Comparison of ENCODE assay signal across 33 cellular contexts in genomic region chr10:70660722-70661121, GRCh38. TPM values are rescaled to one million over a fixed set of nuclear protein-coding genes. Genes with fewer than 3 reads are reported as not detected.
DNase-seq lines count a peak whose midpoint lies in the region; ATAC-seq and TF ChIP-seq lines count a peak whose summit lies in the region.
"Had no signal": no experiment of that assay in that cellular context is flagged by ENCODE, and none has a peak within 500 bp of the region (broad histone marks: within the 10 kb centered on the region; RNA-seq: fewer than 3 reads in every experiment).

No MANE protein-coding gene starts in this region.

- no peak for ATAC-seq in GM18909 (IDR thresholded peaks at IDR 0.05; ENCODE audit: poor library complexity, unreplicated experiment)
- ATAC-seq: activated CD8-positive, alpha-beta T cell treated with anti-CD3 and anti-CD28 coated beads, Interleukin-2, amount 10 ng/mL, durations not matched to agents 7 days and 5 days; left ventricle myocardium superior; stimulated activated effector memory CD8-positive, alpha-beta T cell treated with anti-CD3 and anti-CD28 coated beads, Interleukin-12 subunit alpha, Interleukin-12 subunit beta, amount 100 ng/mL, for 72 hours had no signal

- H3K27ac Mint-ChIP-seq in nephron progenitor cell: no peak overlapping the region
- H3K27ac Mint-ChIP-seq: activated CD8-positive, alpha-beta T cell treated with anti-CD3 and anti-CD28 coated beads, Interleukin-2, amount 10 ng/mL, durations not matched to agents 7 days and 5 days; activated naive CD8-positive, alpha-beta T cell treated with anti-CD3 and anti-CD28 coated beads for 36 hours; CD4-positive, CD25-positive, alpha-beta regulatory T cell; naive B cell; stimulated activated effector memory CD8-positive, alpha-beta T cell treated with anti-CD3 and anti-CD28 coated beads, Interleukin-12 subunit alpha, Interleukin-12 subunit beta, amount 100 ng/mL, for 72 hours had no signal

- H3K9me3 Mint-ChIP-seq in nephron progenitor cell: peaks cover 28% of the 10 kb centered on the region
- H3K9me3 Mint-ChIP-seq: activated naive CD8-positive, alpha-beta T cell treated with anti-CD3 and anti-CD28 coated beads for 36 hours; stimulated activated effector memory CD8-positive, alpha-beta T cell treated with anti-CD3 and anti-CD28 coated beads, Interleukin-12 subunit alpha, Interleukin-12 subunit beta, amount 100 ng/mL, for 72 hours had no signal

- H3K27me3 Mint-ChIP-seq in nephron progenitor cell (ENCODE audit: low read depth, poor library complexity): peaks cover 15% of the 10 kb centered on the region
- H3K27me3 Mint-ChIP-seq: activated naive CD8-positive, alpha-beta T cell treated with anti-CD3 and anti-CD28 coated beads for 36 hours had no signal

- peaks cover 26% of the 10 kb centered on the region for H3K4me1 Mint-ChIP-seq in nephron progenitor cell
- H3K4me1 Mint-ChIP-seq: CD4-positive, CD25-positive, alpha-beta regulatory T cell had no signal

- TF ChIP-seq CTCF in nephron progenitor cell (IDR thresholded peaks at IDR 0.05): no peak

- H3K4me3 Mint-ChIP-seq in nephron progenitor cell: no peak overlapping the region
- H3K4me3 Mint-ChIP-seq: activated CD8-positive, alpha-beta T cell treated with anti-CD3 and anti-CD28 coated beads, Interleukin-2, amount 10 ng/mL, durations not matched to agents 7 days and 5 days; activated naive CD8-positive, alpha-beta T cell treated with anti-CD3 and anti-CD28 coated beads for 36 hours; CD4-positive, CD25-positive, alpha-beta regulatory T cell; naive B cell; stimulated activated effector memory CD8-positive, alpha-beta T cell treated with anti-CD3 and anti-CD28 coated beads, Interleukin-12 subunit alpha, Interleukin-12 subunit beta, amount 100 ng/mL, for 72 hours had no signal

- DNase-seq in Ammon's horn (ENCODE audit: low spot score): peak; percentile 91
- DNase-seq in SK-MEL-5 (ENCODE audit: low read depth, low spot score): peak; percentile 72
- DNase-seq in inferior parietal cortex (ENCODE audit: extremely low spot score): peak; percentile 61
- DNase-seq in pons (ENCODE audit: low spot score): peak; percentile 87
- DNase-seq in NCI-H2227 (lab: John Stamatoyannopoulos, UW; ENCODE audit: unreplicated experiment): no peak
- no peak for DNase-seq in RPMI8226
- no peak for DNase-seq in nephron progenitor cell
- DNase-seq: activated CD4-positive, alpha-beta T cell treated with anti-CD3 and anti-CD28 coated beads for 4 hours; activated CD8-positive, alpha-beta T cell treated with anti-CD3 and anti-CD28 coated beads, Interleukin-2, amount 10 ng/mL, durations not matched to agents 7 days and 5 days; activated gamma-delta T cell; activated naive CD8-positive, alpha-beta T cell treated with anti-CD3 and anti-CD28 coated beads for 36 hours; activated T-cell treated with anti-CD3 and anti-CD28 coated beads, Interleukin-2, amount 50 U/mL, for 1 hour; aorta; CD4-positive, CD25-positive, alpha-beta regulatory T cell; DND-41; effector memory CD4-positive, alpha-beta T cell; GF-D8; left ventricle myocardium superior; naive B cell; NCI-H1105 treated with DMSO at 0.1 percent for 48 hours; NCI-H1930; NCI-H526 treated with DMSO at 0.1 percent for 48 hours; SHP77 treated with DMSO at 0.1 percent for 48 hours; SW 1271 had no signal

- peaks cover 4% of the 10 kb centered on the region for H3K36me3 Mint-ChIP-seq in nephron progenitor cell (ENCODE audit: low read depth)
- H3K36me3 Mint-ChIP-seq: activated naive CD8-positive, alpha-beta T cell treated with anti-CD3 and anti-CD28 coated beads for 36 hours; CD4-positive, CD25-positive, alpha-beta regulatory T cell; naive B cell; stimulated activated effector memory CD8-positive, alpha-beta T cell treated with anti-CD3 and anti-CD28 coated beads, Interleukin-12 subunit alpha, Interleukin-12 subunit beta, amount 100 ng/mL, for 72 hours had no signal

- in situ Hi-C loops in SK-MEL-5 (cut with HindIII; ENCODE audit: low pct_unique_long_range_greater_than_20kb, low sequenced_read_pairs): no loop called here

RNA-seq across cellular contexts. Expression of gene ADAMTS14, which starts 11.6 kb away (rescaled TPM):
- 0.16 TPM in 2 replicates for total RNA-seq in SK-MEL-5 (2014; rRNA removed; shearing (Covaris generic))
- 0.27 and 0.30 TPM in 2 replicates for polyA plus RNA-seq in SK-MEL-5 (2015; cell fraction: cytosol; rRNA removed)
- polyA plus RNA-seq in SK-MEL-5 (2015; cell fraction: nucleus; rRNA removed): 3.7 and 3.8 TPM in 2 replicates
- total RNA-seq: CD4-positive, CD25-positive, alpha-beta regulatory T cell; HT1080; subcutaneous adipose tissue had no signal
- polyA plus RNA-seq: CD4-positive, CD25-positive, alpha-beta regulatory T cell had no signal

RNA-seq across cellular contexts. Expression of gene PRF1, which starts 58.2 kb away (rescaled TPM):
- not detected in 2 replicates for total RNA-seq in SK-MEL-5 (2014; rRNA removed; shearing (Covaris generic))
- not detected in 2 replicates for polyA plus RNA-seq in SK-MEL-5 (2015; cell fraction: cytosol; rRNA removed)
- not detected in 2 replicates for polyA plus RNA-seq in SK-MEL-5 (2015; cell fraction: nucleus; rRNA removed)
- total RNA-seq: bronchial epithelial cell, H1, HT1080, M059J, pulmonary artery endothelial cell had no signal
- polyA plus RNA-seq: keratinocyte had no signal

Comparison
In these comparisons a context has a peak if more than half of its experiments do, and no peak if none do; other contexts are left out.
1. DNase-seq: peak in Ammon's horn (single experiment), SK-MEL-5 (single experiment), inferior parietal cortex (single experiment) and pons (single experiment); none in NCI-H2227 (single experiment), RPMI8226 (single experiment) and nephron progenitor cell (single experiment).